In the genomic region with DNA sequence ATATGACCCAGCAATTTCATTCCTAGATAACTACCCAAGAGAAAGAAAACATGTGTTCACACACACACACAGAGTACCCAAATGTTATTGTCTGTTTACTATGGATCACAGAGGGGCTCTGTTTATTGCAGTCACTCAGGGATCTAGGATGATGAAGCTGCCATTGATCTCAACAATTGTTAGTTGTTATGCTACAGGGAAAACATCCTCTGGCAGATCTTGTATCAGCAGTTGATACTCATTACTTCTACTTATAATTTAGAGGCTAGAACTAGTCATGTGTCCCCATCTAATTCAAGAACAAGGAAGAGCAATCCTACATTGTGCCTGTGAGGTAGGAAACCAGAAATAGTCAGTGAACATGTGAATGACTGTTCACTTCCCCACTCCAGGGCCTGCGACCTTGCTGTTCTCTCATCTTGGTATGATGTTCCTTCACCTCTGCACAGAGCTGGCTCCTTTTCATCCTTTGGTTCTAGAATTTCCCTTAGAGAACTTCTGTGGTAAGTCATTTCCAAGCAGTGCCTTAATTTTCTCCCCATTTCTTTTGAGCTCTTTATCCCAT, we compare ENCODE assay signal across 27 cellular contexts. TPM values are rescaled to one million over a fixed set of nuclear protein-coding genes. Genes with fewer than 3 reads are reported as not detected.
"Had no signal": no experiment of that assay in that cellular context is flagged by ENCODE, and none has a peak within 500 bp of the region (broad histone marks: within the 10 kb centered on the region; RNA-seq: fewer than 3 reads in every experiment).

No MANE protein-coding gene starts in this region.

- H3K27me3 ChIP-seq: heart left ventricle, neutrophil, right atrium auricular region, sigmoid colon, testis, tibial nerve, upper lobe of right lung, vagina had no signal

- ATAC-seq: mucosa of descending colon; naive thymus-derived CD8-positive, alpha-beta T cell; upper lobe of right lung had no signal

- H3K9me3 ChIP-seq: heart left ventricle, left ventricle myocardium inferior, mucosa of descending colon, neutrophil, right atrium auricular region, sigmoid colon, testis, tibial nerve, upper lobe of right lung, vagina had no signal

- H3K4me3 ChIP-seq: coronary artery, heart left ventricle, left ventricle myocardium inferior, lung, mucosa of descending colon, right atrium auricular region, sigmoid colon, skin epidermis, testis, tibial nerve, upper lobe of right lung, vagina had no signal

- H3K36me3 ChIP-seq: heart left ventricle, left ventricle myocardium inferior, neutrophil, right atrium auricular region, sigmoid colon, tibial nerve, upper lobe of right lung, vagina had no signal

- H3K4me1 ChIP-seq: right atrium auricular region, sigmoid colon, testis, tibial nerve, upper lobe of right lung, vagina had no signal

- H3K27ac ChIP-seq: coronary artery, heart left ventricle, left ventricle myocardium inferior, neutrophil, right atrium auricular region, sigmoid colon, skin epidermis, testis, tibial nerve, upper lobe of right lung, vagina had no signal

- DNase-seq: effector CD8-positive, alpha-beta T cell; foreskin melanocyte; heart left ventricle; islet precursor cell; left ventricle myocardium inferior; mucosa of descending colon; naive thymus-derived CD8-positive, alpha-beta T cell; posterior cingulate gyrus; sigmoid colon; stimulated activated CD4-positive, alpha-beta T cell treated with anti-CD3 and anti-CD28 coated beads, Interleukin-2, amount 100 ng/mL, for 24 hours; stimulated activated naive CD4-positive, alpha-beta T cell treated with Interleukin-2 at 50 U/mL for 16 hours; testis; upper lobe of right lung had no signal

RNA-seq across cellular contexts. Expression of a gene that starts 30.3 kb away (rescaled TPM):
- total RNA-seq: cerebellum; dermis microvascular lymphatic vessel endothelial cell; glomerular endothelial cell; left ventricle myocardium inferior; mesenteric fat pad; mucosa of descending colon; naive thymus-derived CD8-positive, alpha-beta T cell; osteoblast; pulmonary artery endothelial cell; right atrium auricular region; sigmoid colon; tibial nerve; vagina had no signal
- polyA plus RNA-seq: heart left ventricle; naive thymus-derived CD8-positive, alpha-beta T cell; neural cell; sigmoid colon had no signal
